8 cellular contexts compared by ENCODE assay signal in genomic region chr17:11996722-11997146, GRCh38. TPM values are rescaled to one million over a fixed set of nuclear protein-coding genes. Genes with fewer than 3 reads are reported as not detected.
DNase-seq lines count a peak whose midpoint lies in the region.

No MANE protein-coding gene starts in this region.

- H4K20me1 ChIP-seq in GM23248 (ENCODE audit: insufficient read depth), result no peaks in the 10 kb centered on the region

- peak overlapping the region; percentile 97 for H3K4me2 ChIP-seq in GM23248 (ENCODE audit: unreplicated experiment)

- H3K27me3 ChIP-seq in GM23248 (replicated peaks; ENCODE audit: insufficient read depth), result no peaks in the 10 kb centered on the region

- H3K9me3 ChIP-seq in GM23248 (ENCODE audit: low read depth), result no peaks in the 10 kb centered on the region

- H3K9me2 ChIP-seq in GM23248 (ENCODE audit: insufficient read depth), result no peaks in the 10 kb centered on the region

- H3K4me3 Mint-ChIP-seq in IgD-negative memory B cell, result peak overlapping the region; percentile 92 to 99 (median 96)

- H3K27me3 Mint-ChIP-seq in IgD-negative memory B cell, result no peaks in the 10 kb centered on the region

- H3K36me3 Mint-ChIP-seq in IgD-negative memory B cell, result no peaks in the 10 kb centered on the region

- peaks cover 6% of the 10 kb centered on the region for H3K4me1 ChIP-seq in GM23248 (ENCODE audit: insufficient read depth)

- DNase-seq in NCI-H510A treated with DMSO at 0.1 percent for 48 hours (lab: John Stamatoyannopoulos, UW) (peak; percentile 50), NCI-H510A (lab: John Stamatoyannopoulos, UW) (no peak), GM23248 (peak; percentile 72), SW480 (ENCODE audit: low spot score) (peak; percentile 64), lung microvascular endothelial cell (ENCODE audit: low read depth in 2 of 2) (peak; percentile 38 to 43), superior temporal gyrus (ENCODE audit: extremely low spot score) (peak; percentile 64)
- DNase-seq in effector CD8-positive, alpha-beta T cell (lab: John Stamatoyannopoulos, UW), result peak; percentile 44

- peak overlapping the region; percentile 97 for H3K4me3 ChIP-seq in GM23248

- H3K4me1 Mint-ChIP-seq in IgD-negative memory B cell, result peaks cover 10 to 15% (median 12%) of the 10 kb centered on the region in 3 donors

- 0 out of 2 replicates have a peak, but pooled peaks cover 3% of the 10 kb centered on the region for H3K36me3 ChIP-seq in GM23248 (ENCODE audit: low read depth)

- peak overlapping the region; percentile 99 for H2AFZ ChIP-seq in GM23248

- H3K79me2 ChIP-seq in GM23248 (ENCODE audit: insufficient read depth), result peaks cover 18% of the 10 kb centered on the region; the same call in 1 of the 2 replicates

- no peaks in the 10 kb centered on the region for H3K9me3 Mint-ChIP-seq in IgD-negative memory B cell

- in situ Hi-C loops in GM23248 (cut with MboI), result no loop called here

- H3K27ac Mint-ChIP-seq in IgD-negative memory B cell, result peak overlapping the region; percentile 62 to 96 (median 95)

- 0 to 1% methylated on average over 14 of the region's 14 CpGs for WGBS in GM23248 (ENCODE audit: low coverage in 1 of 2, low lambda C conversion rate in 2 of 2, missing lambda C conversion rate in 2 of 2), 2 experiments

- peak overlapping the region; percentile 89 for H3K27ac ChIP-seq in GM23248

- H3F3A ChIP-seq in GM23248 (ENCODE audit: insufficient read depth), result no peaks in the 10 kb centered on the region

- H3K9ac ChIP-seq in GM23248, result peak overlapping the region; percentile 97

RNA-seq across cellular contexts. Expression of gene ZNF18, which starts 0.5 kb away (rescaled TPM):
- total RNA-seq in GM23248 (2014; rRNA removed; shearing (Covaris generic)), result 5.7 and 11.3 TPM in 2 replicates
- polyA plus RNA-seq in GM23248 (2016; fragmentation: Nextera tagmentation; extraction: Ambion mirVana), result 7.3 and 7.9 TPM in 2 replicates
- polyA plus RNA-seq in IgD-negative memory B cell, result 6.8 TPM
- total RNA-seq in lung microvascular endothelial cell, result 5.7 and 8.5 TPM in 2 replicates

RNA-seq across cellular contexts. Expression of gene MAP2K4, which starts 23.9 kb away (rescaled TPM):
- total RNA-seq in GM23248 (2014; rRNA removed; shearing (Covaris generic)), result 34.5 and 47.8 TPM in 2 replicates
- polyA plus RNA-seq in GM23248 (2016; fragmentation: Nextera tagmentation; extraction: Ambion mirVana) (21.2 and 24.5 TPM in 2 replicates), IgD-negative memory B cell (16.2 TPM)
- 22.2 and 22.4 TPM in 2 replicates for total RNA-seq in lung microvascular endothelial cell
